Comparison of ENCODE assay signal across 8 cellular contexts in the genomic region with DNA sequence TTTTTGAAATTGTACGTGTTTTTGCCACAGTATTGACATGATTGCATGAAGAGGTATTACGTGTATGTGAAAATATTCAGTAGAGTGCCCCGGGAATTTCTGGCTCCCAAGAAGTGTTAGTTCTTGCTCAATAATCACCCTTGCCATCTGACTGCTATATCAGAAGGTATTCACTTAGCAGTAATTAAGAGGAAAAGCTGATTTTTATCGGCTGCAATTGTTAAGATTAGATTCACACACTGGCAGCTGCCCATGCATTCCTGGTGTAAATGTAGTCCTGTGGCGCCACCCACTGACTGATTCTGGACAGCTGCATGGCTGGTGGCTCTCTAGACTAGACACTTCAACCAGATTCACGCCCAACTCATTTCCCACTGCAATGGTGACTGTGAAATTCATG.
DNase-seq lines count a peak whose midpoint lies in the region; ATAC-seq and TF ChIP-seq lines count a peak whose summit lies in the region.

No MANE protein-coding gene starts in this region.

- no TSS peak for BruUV-seq in A673 (replicated peaks; lab: Mats Ljungman, UMichigan)

- no peak overlapping the region for H3K4me3 ChIP-seq in A673 (ENCODE audit: low read depth, low read length, poor library complexity, severe bottlenecking)
- H3K4me3 ChIP-seq in neuronal stem cell (ENCODE audit: low read length in 2 of 2): no peak overlapping the region

- H3K27ac ChIP-seq in A673 (ENCODE audit: low read depth, low read length, poor library complexity, severe bottlenecking): no peak overlapping the region
- no peak overlapping the region for H3K27ac ChIP-seq in neuronal stem cell (replicated peaks; ENCODE audit: low read length)

- H3K4me2 ChIP-seq in neuronal stem cell (ENCODE audit: insufficient read depth, low read length, poor library complexity, severe bottlenecking): no peak overlapping the region

- H2BK5ac ChIP-seq in neuronal stem cell (ENCODE audit: low read length): no peak overlapping the region

- no peak overlapping the region for H2BK15ac ChIP-seq in neuronal stem cell (ENCODE audit: low read length)

- CTCF ChIA-PET in A673 (lab: Charles Lee): no interaction called here

- no peak overlapping the region for H3K4ac ChIP-seq in neuronal stem cell (ENCODE audit: low read length)

- DNase-seq in A673 (ENCODE audit: low spot score) (peak; percentile 50), H4 (ENCODE audit: low spot score) (peak; percentile 81), NCI-H748 (lab: John Stamatoyannopoulos, UW; ENCODE audit: unreplicated experiment) (peak; percentile 94), ecto neural progenitor cell (ENCODE audit: low spot score) (peak; percentile 83), neuronal stem cell (ENCODE audit: low spot score) (peak; percentile 71), GDM1 (lab: John Stamatoyannopoulos, UW) (no peak), NCI-H226 (no peak)

- no peak overlapping the region for H3K9ac ChIP-seq in neuronal stem cell (ENCODE audit: low read depth, low read length, poor library complexity)

- peak overlapping the region; percentile 52 for H2AFZ ChIP-seq in neuronal stem cell (ENCODE audit: low read length)

- POLR2A ChIA-PET in A673 (lab: Charles Lee; ENCODE audit: low non-redundant PET): no interaction called here

- no peak overlapping the region for H4K91ac ChIP-seq in neuronal stem cell (ENCODE audit: low read depth, low read length, poor library complexity)

- no peak for ATAC-seq in HG03039 (IDR thresholded peaks at IDR 0.05; ENCODE audit: unreplicated experiment)

- no peaks in the 10 kb centered on the region for H3K79me1 ChIP-seq in neuronal stem cell (ENCODE audit: low read depth, low read length)

- H4K8ac ChIP-seq in neuronal stem cell (ENCODE audit: low read depth, low read length): no peak overlapping the region

- H3K36me3 ChIP-seq in A673 (ENCODE audit: insufficient read depth, low read length, poor library complexity, severe bottlenecking) (no peaks in the 10 kb centered on the region), neuronal stem cell (replicated peaks in 1 of 2; ENCODE audit: control insufficient read depth in 2 of 2, insufficient read depth in 2 of 2, low read length in 2 of 2) (no peaks in the 10 kb centered on the region)

- no peaks in the 10 kb centered on the region for H3K9me3 ChIP-seq in A673 (ENCODE audit: low read depth, low read length, poor library complexity, severe bottlenecking)
- H3K9me3 ChIP-seq in neuronal stem cell (replicated peaks in 1 of 2; ENCODE audit: control insufficient read depth in 2 of 2, insufficient read depth in 1 of 2, low read depth in 1 of 2, low read length in 2 of 2): no peaks in the 10 kb centered on the region

- H3K18ac ChIP-seq in neuronal stem cell (ENCODE audit: low read length): no peak overlapping the region

- no CpG with 5 or more reads among the region's 6 CpGs for WGBS in neuronal stem cell (ENCODE audit: extremely low coverage in 2 of 2, insufficient read length in 2 of 2, insufficient replicate concordance in 1 of 2), 2 donors

- H2BK120ac ChIP-seq in neuronal stem cell (ENCODE audit: low read depth, low read length): no peak overlapping the region

- H3K14ac ChIP-seq in neuronal stem cell (ENCODE audit: low read length): no peak overlapping the region

- H2BK12ac ChIP-seq in neuronal stem cell (ENCODE audit: low read length): no peak overlapping the region

- H3K27me3 ChIP-seq in A673 (replicated peaks; ENCODE audit: insufficient read depth, low read depth, low read length, poor library complexity): no peaks in the 10 kb centered on the region
- no peaks in the 10 kb centered on the region for H3K27me3 ChIP-seq in neuronal stem cell (ENCODE audit: control insufficient read depth in 3 of 3, insufficient read depth in 3 of 3, low read depth in 1 of 3, low read length in 3 of 3)

- H3K23ac ChIP-seq in neuronal stem cell (ENCODE audit: low read depth, low read length, poor library complexity): no peak overlapping the region

- no peaks in the 10 kb centered on the region for H3K4me1 ChIP-seq in A673 (ENCODE audit: insufficient read depth, low read length, poor library complexity, severe bottlenecking)
- peaks cover 0 to 7% of the 10 kb centered on the region in 2 donors for H3K4me1 ChIP-seq in neuronal stem cell (ENCODE audit: control insufficient read depth in 2 of 2, insufficient read depth in 1 of 2, low read depth in 1 of 2, low read length in 2 of 2)

- peak; percentile 63 for TF ChIP-seq CTCF in A673 (conservative IDR thresholded peaks at IDR 0.05; ENCODE audit: low read depth, low read length)

- intact Hi-C loops in A673 (cut with micrococcal nuclease; ENCODE audit: unreplicated experiment): no loop called here

- H2AK5ac ChIP-seq in neuronal stem cell (ENCODE audit: low read depth, low read length): no peak overlapping the region

Comparison
In these comparisons a context has a peak if more than half of its experiments do, and no peak if none do; other contexts are left out.
1. DNase-seq: peak in A673 (single experiment), H4 (single experiment), NCI-H748 (single experiment), ecto neural progenitor cell (single experiment) and neuronal stem cell (single experiment); none in GDM1 (single experiment) and NCI-H226 (single experiment).